32 cellular contexts compared by ENCODE assay signal in the genomic region with DNA sequence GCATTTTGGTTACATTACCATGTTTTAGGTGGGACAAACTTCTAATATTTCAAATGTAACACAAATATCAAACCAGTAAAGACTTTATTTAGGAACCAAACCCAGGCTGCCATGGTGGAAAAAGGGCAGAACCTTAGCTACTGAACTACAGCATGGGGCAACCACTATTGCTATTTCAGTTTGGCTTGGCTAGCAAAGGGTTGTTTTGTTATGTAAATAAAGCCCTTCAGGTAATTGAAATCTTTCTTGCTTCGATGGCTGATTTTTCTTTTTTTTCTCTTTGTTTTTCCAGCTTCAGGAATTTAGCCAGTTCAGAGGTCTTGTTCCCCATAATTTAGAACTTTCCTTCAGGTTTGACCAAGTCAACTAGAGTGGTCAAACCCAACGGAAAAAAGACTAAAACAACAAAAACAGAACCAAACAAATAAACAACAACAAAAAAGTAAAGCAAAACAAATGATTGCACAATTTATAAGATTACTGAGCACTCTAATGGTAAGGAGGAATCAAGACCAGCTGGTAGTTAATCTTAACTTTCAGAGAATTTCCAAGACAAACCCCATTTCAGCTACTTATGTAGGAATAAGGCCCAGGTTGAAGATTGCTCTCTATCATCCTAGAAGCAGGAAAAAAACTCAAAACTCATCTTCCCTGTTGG. TPM values are rescaled to one million over a fixed set of nuclear protein-coding genes. Genes with fewer than 3 reads are reported as not detected.
"Had no signal": no experiment of that assay in that cellular context is flagged by ENCODE, and none has a peak within 500 bp of the region (broad histone marks: within the 10 kb centered on the region; RNA-seq: fewer than 3 reads in every experiment).

No MANE protein-coding gene starts in this region.

- H3K36me3 ChIP-seq: esophagus squamous epithelium, heart right ventricle had no signal

- H3K9me3 ChIP-seq: esophagus squamous epithelium, heart right ventricle, testis had no signal

- H3K9me3 Mint-ChIP-seq: activated CD4-positive, alpha-beta memory T cell treated with anti-CD3 and anti-CD28 coated beads for 36 hours; activated naive CD4-positive, alpha-beta T cell treated with anti-CD3 and anti-CD28 coated beads, Interleukin-2, amount 50 U/mL, for 24 hours; activated naive CD8-positive, alpha-beta T cell treated with anti-CD3 and anti-CD28 coated beads, Interleukin-2, amount 50 U/mL, for 24 hours; activated T-helper 1 cell treated with anti-CD3 and anti-CD28 coated beads, Interleukin-12 subunit alpha, Interleukin-12 subunit beta, Interleukin-2, Interleukin-4 antibody, amounts not matched to agents 30 ng/mL and 10 ng/mL and 1 ng/mL, durations not matched to agents 14 hours and 24 hours and 36 hours; central memory CD8-positive, alpha-beta T cell had no signal

- H3K4me1 ChIP-seq: esophagus squamous epithelium, heart right ventricle, testis had no signal

- ATAC-seq: activated CD4-positive, CD25-positive, alpha-beta regulatory T cell treated with anti-CD3 and anti-CD28 coated beads, Interleukin-2, amount 50 U/mL, for 24 hours; activated naive CD8-positive, alpha-beta T cell treated with anti-CD3 and anti-CD28 coated beads, Interleukin-2, amount 50 U/mL, for 24 hours; heart right ventricle; naive thymus-derived CD8-positive, alpha-beta T cell; right cardiac atrium; stimulated activated naive CD8-positive, alpha-beta T cell treated with anti-CD3 and anti-CD28 coated beads, Interleukin-15, Interleukin-2, amounts not matched to agents 100 U/mL and 50 U/mL, for 24 hours had no signal

- DNase-seq: activated CD4-positive, alpha-beta memory T cell treated with anti-CD3 and anti-CD28 coated beads for 36 hours; activated CD4-positive, alpha-beta T cell treated with anti-CD3 and anti-CD28 coated beads for 48 hours; activated CD8-positive, alpha-beta memory T cell treated with anti-CD3 and anti-CD28 coated beads, Interleukin-2, amount 50 U/mL, for 4 hours; activated naive CD8-positive, alpha-beta T cell treated with anti-CD3 and anti-CD28 coated beads, Interleukin-2, amount 50 U/mL, for 24 hours; activated T-cell treated with anti-CD3 and anti-CD28 coated beads, Interleukin-2, amount 50 U/mL, for 1 hour; amygdala; dermis blood vessel endothelial cell; effector CD4-positive, alpha-beta T cell; esophagus squamous epithelium; foreskin melanocyte; heart right ventricle; naive thymus-derived CD8-positive, alpha-beta T cell; occipital lobe; right cardiac atrium; stimulated activated CD4-positive, alpha-beta T cell treated with anti-CD3 and anti-CD28 coated beads, Interleukin-4, amount 100 ng/mL, for 1 hour; stimulated activated naive CD8-positive, alpha-beta T cell treated with anti-CD3 and anti-CD28 coated beads, Interleukin-15, Interleukin-2, amounts not matched to agents 100 U/mL and 50 U/mL, for 24 hours; testis; trophoblast cell had no signal

- H3K4me3 ChIP-seq: esophagus squamous epithelium, heart right ventricle, testis had no signal

- H3K27ac Mint-ChIP-seq: activated CD4-positive, alpha-beta memory T cell treated with anti-CD3 and anti-CD28 coated beads for 36 hours; activated naive CD4-positive, alpha-beta T cell treated with anti-CD3 and anti-CD28 coated beads, Interleukin-2, amount 50 U/mL, for 24 hours; activated naive CD8-positive, alpha-beta T cell treated with anti-CD3 and anti-CD28 coated beads, Interleukin-2, amount 50 U/mL, for 24 hours; activated T-helper 1 cell treated with anti-CD3 and anti-CD28 coated beads, Interleukin-12 subunit alpha, Interleukin-12 subunit beta, Interleukin-2, Interleukin-4 antibody, amounts not matched to agents 30 ng/mL and 10 ng/mL and 1 ng/mL, durations not matched to agents 14 hours and 24 hours and 36 hours; mesothelial cell of epicardium; naive thymus-derived CD8-positive, alpha-beta T cell had no signal

- H3K27ac ChIP-seq: epithelial cell of prostate, esophagus squamous epithelium, heart right ventricle, testis had no signal

- H3K36me3 Mint-ChIP-seq: activated CD4-positive, alpha-beta memory T cell treated with anti-CD3 and anti-CD28 coated beads for 36 hours; activated naive CD4-positive, alpha-beta T cell treated with anti-CD3 and anti-CD28 coated beads, Interleukin-2, amount 50 U/mL, for 24 hours; mesothelial cell of epicardium; naive thymus-derived CD8-positive, alpha-beta T cell had no signal

- H3K27me3 ChIP-seq: esophagus squamous epithelium, testis had no signal

- H3K4me1 Mint-ChIP-seq: activated naive CD4-positive, alpha-beta T cell treated with anti-CD3 and anti-CD28 coated beads, Interleukin-2, amount 50 U/mL, for 24 hours; activated naive CD8-positive, alpha-beta T cell treated with anti-CD3 and anti-CD28 coated beads, Interleukin-2, amount 50 U/mL, for 24 hours; central memory CD8-positive, alpha-beta T cell; mesothelial cell of epicardium; neural crest cell had no signal

- H3K4me3 Mint-ChIP-seq: activated CD4-positive, alpha-beta memory T cell treated with anti-CD3 and anti-CD28 coated beads for 36 hours; activated naive CD4-positive, alpha-beta T cell treated with anti-CD3 and anti-CD28 coated beads, Interleukin-2, amount 50 U/mL, for 24 hours; activated naive CD8-positive, alpha-beta T cell treated with anti-CD3 and anti-CD28 coated beads, Interleukin-2, amount 50 U/mL, for 24 hours; activated T-helper 1 cell treated with anti-CD3 and anti-CD28 coated beads, Interleukin-12 subunit alpha, Interleukin-12 subunit beta, Interleukin-2, Interleukin-4 antibody, amounts not matched to agents 30 ng/mL and 10 ng/mL and 1 ng/mL, durations not matched to agents 14 hours and 24 hours and 36 hours; central memory CD8-positive, alpha-beta T cell; mesothelial cell of epicardium; naive thymus-derived CD8-positive, alpha-beta T cell; neural crest cell had no signal

RNA-seq across cellular contexts. Expression of a gene that starts 34.4 kb away (rescaled TPM):
- total RNA-seq: bronchial epithelial cell; naive thymus-derived CD8-positive, alpha-beta T cell; neural crest cell; right cardiac atrium had no signal
- polyA plus RNA-seq: naive thymus-derived CD8-positive, alpha-beta T cell had no signal

RNA-seq across cellular contexts. Expression of a gene that starts 37.4 kb away (rescaled TPM):
- total RNA-seq: activated CD4-positive, alpha-beta memory T cell treated with anti-CD3 and anti-CD28 coated beads for 36 hours; activated CD8-positive, alpha-beta memory T cell treated with anti-CD3 and anti-CD28 coated beads for 36 hours; activated T-helper 1 cell treated with anti-CD3 and anti-CD28 coated beads, Interleukin-12 subunit alpha, Interleukin-12 subunit beta, Interleukin-2, Interleukin-4 antibody, amounts not matched to agents 30 ng/mL and 10 ng/mL and 1 ng/mL, durations not matched to agents 14 hours and 24 hours and 36 hours; bronchial epithelial cell; dermis blood vessel endothelial cell; esophagus squamous epithelium; glomerular endothelial cell; heart right ventricle; kidney epithelial cell; lower leg skin; mesothelial cell of epicardium; naive thymus-derived CD8-positive, alpha-beta T cell; neural crest cell; occipital lobe; right cardiac atrium; skeletal muscle tissue; T-helper 1 cell treated with Interleukin-12 subunit alpha and Interleukin-12 subunit beta and Interleukin-4 antibody, amounts not matched to agents 30 ng/mL and 1 ng/mL, for 36 hours; testis had no signal
- polyA plus RNA-seq: heart right ventricle; naive thymus-derived CD8-positive, alpha-beta T cell; right cardiac atrium had no signal

RNA-seq across cellular contexts. Expression of a gene that starts 59.8 kb away (rescaled TPM):
- total RNA-seq: activated CD4-positive, alpha-beta memory T cell treated with anti-CD3 and anti-CD28 coated beads for 36 hours; activated CD8-positive, alpha-beta memory T cell treated with anti-CD3 and anti-CD28 coated beads for 36 hours; activated T-helper 1 cell treated with anti-CD3 and anti-CD28 coated beads, Interleukin-12 subunit alpha, Interleukin-12 subunit beta, Interleukin-2, Interleukin-4 antibody, amounts not matched to agents 30 ng/mL and 10 ng/mL and 1 ng/mL, durations not matched to agents 14 hours and 24 hours and 36 hours; bronchial epithelial cell; dermis blood vessel endothelial cell; esophagus squamous epithelium; glomerular endothelial cell; heart right ventricle; kidney epithelial cell; lower leg skin; mesothelial cell of epicardium; naive thymus-derived CD8-positive, alpha-beta T cell; neural crest cell; occipital lobe; right cardiac atrium; skeletal muscle tissue; T-helper 1 cell treated with Interleukin-12 subunit alpha and Interleukin-12 subunit beta and Interleukin-4 antibody, amounts not matched to agents 30 ng/mL and 1 ng/mL, for 36 hours had no signal
- polyA plus RNA-seq: heart right ventricle; naive thymus-derived CD8-positive, alpha-beta T cell; right cardiac atrium had no signal
